In the genomic region with DNA sequence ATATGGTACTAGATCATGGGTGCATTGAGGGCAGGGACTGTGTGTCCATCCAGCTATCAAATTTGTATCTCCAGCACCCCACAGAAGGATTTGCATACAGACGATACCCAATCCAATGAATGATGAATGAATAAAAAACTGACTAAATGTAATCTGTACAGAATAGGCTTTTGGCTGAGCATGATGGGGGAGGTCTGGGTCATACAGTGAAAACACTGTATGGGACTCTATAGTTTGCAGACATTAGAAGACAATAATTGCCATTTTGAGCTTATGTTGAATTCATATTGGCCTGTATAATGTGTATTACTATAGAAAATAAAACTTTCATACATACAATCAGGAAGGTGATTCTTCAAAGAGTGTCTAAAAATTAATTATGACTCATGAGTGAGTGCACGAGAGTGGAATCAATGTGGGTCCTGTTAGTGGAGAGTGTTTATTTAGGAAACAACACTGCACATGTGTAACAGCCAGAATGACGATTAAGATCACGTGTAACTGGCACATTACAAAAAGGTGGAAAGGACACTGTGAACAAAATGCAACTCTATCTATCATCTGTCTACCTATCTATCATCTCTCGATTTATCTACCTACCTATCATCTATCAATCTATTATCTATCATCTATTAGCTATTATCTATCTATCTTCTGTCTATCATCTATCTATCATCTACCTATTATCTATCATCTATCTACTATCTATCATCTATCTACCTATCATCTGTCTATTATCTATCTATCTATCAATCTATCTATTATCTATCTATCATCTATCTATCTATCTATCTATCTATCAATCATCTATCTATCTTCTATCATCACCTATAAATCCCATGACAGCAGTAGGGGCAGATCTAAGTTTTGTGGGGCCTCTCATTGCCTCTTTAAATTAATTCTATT, we compare ENCODE assay signal across 1 cellular context.
TF ChIP-seq lines count a peak whose summit lies in the region.

No MANE protein-coding gene starts in this region.

TF ChIP-seq in IMR-90, 13 proteins besides CTCF, POLR2A, EP300 and RAD21 (continued from another document):
- TF ChIP-seq ELK1 (IDR thresholded peaks at IDR 0.05; ENCODE audit: borderline replicate concordance, low read depth, low read length) (no peak), RCOR1 (IDR thresholded peaks at IDR 0.05; ENCODE audit: insufficient replicate concordance, low read length) (no peak), CHD1 (IDR thresholded peaks at IDR 0.05; ENCODE audit: low read depth, low read length) (no peak)
